Comparison of ENCODE assay signal across 13 cellular contexts in genomic region chr15:47737424-47737823, GRCh38. TPM values are rescaled to one million over a fixed set of nuclear protein-coding genes. Genes with fewer than 3 reads are reported as not detected.
"Had no signal": no experiment of that assay in that cellular context is flagged by ENCODE, and none has a peak within 500 bp of the region (broad histone marks: within the 10 kb centered on the region; RNA-seq: fewer than 3 reads in every experiment).

No MANE protein-coding gene starts in this region.

- H3K36me3 ChIP-seq: esophagus squamous epithelium, stomach had no signal

- H3K4me3 ChIP-seq: cardiac muscle cell, esophagus squamous epithelium, stomach had no signal

- ATAC-seq: activated CD4-positive, alpha-beta T cell treated with anti-CD3 and anti-CD28 coated beads for 36 hours; activated CD8-positive, alpha-beta T cell treated with anti-CD3 and anti-CD28 coated beads for 36 hours; activated T-cell treated with anti-CD3 and anti-CD28 coated beads, Interleukin-2, amount 50 U/mL, for 72 hours; T-cell had no signal

- H3K27me3 ChIP-seq: cardiac muscle cell, esophagus squamous epithelium, stomach had no signal

- H3K27ac ChIP-seq: esophagus squamous epithelium, VCaP had no signal

- H3K9me3 ChIP-seq: esophagus squamous epithelium, stomach had no signal

- H3K4me1 ChIP-seq: esophagus squamous epithelium had no signal

- DNase-seq: activated CD4-positive, alpha-beta T cell treated with anti-CD3 and anti-CD28 coated beads for 36 hours; activated CD8-positive, alpha-beta memory T cell treated with anti-CD3 and anti-CD28 coated beads, Interleukin-2, amount 50 U/mL, for 4 hours; activated CD8-positive, alpha-beta T cell treated with anti-CD3 and anti-CD28 coated beads for 36 hours; activated naive CD4-positive, alpha-beta T cell; activated T-cell treated with anti-CD3 and anti-CD28 coated beads, Interleukin-2, amount 50 U/mL, for 72 hours; esophagus squamous epithelium; immature natural killer cell; nephron progenitor cell; stomach; T-cell; T1000 had no signal

RNA-seq across cellular contexts. Expression of gene SEMA6D, which starts 20.1 kb away (rescaled TPM):
- total RNA-seq: activated CD4-positive, alpha-beta T cell treated with anti-CD3 and anti-CD28 coated beads for 36 hours; activated CD8-positive, alpha-beta T cell treated with anti-CD3 and anti-CD28 coated beads for 36 hours; activated T-cell treated with anti-CD3 and anti-CD28 coated beads, Interleukin-2, amount 50 U/mL, for 72 hours had no signal
- polyA plus RNA-seq: immature natural killer cell had no signal
